Comparison of ENCODE assay signal across 1 cellular context in the genomic region with DNA sequence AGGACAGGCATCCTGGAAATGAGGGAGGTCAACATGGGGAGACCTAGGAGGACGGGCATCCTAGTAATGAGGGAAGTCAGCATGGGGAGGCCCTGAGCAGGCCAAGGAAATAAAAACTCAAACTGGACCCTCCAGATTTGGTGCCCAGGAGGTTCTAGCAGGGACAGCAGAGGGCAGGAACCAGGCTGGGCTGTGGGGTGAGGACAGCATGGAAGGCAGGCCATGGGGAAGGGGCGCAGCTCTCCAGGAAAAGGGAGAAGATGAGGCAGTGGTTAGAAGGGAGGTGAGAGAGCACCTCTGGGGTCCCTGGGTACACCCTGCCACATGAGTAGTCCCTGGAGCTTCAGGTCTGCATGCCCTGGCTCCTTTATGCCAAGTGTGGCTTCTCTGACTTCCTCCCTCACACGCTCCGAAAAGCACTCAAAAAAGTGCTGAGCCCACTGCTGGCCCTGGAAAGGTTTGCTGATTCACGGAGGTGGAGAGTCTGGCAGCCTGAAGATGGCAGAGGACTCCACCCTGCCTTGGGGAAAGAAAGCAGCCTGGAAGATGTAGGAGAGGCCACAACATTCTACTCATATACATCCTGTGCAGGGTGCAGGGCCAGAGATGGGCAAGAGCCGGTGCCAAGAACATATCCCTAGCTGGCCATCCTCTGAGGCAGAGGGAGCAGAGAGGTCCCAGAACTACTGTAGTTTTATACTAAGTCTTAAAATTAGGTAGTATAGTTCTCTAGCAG.
TF ChIP-seq lines count a peak whose summit lies in the region.

No MANE protein-coding gene starts in this region.

TF ChIP-seq in SK-N-SH treated with all-trans-retinoic acid at 6 μM for 48 hours, 23 proteins besides CTCF, POLR2A, EP300 and RAD21 (continued from another document):
- no peak for TF ChIP-seq ESRRG (CRISPR knock-in tag; IDR thresholded peaks at IDR 0.05)
